13 cellular contexts compared by ENCODE assay signal in genomic region chr3:34256791-34257190, GRCh38.
A peak's percentile ranks its signal among the peaks of the same experiment; 100 is the strongest.
DNase-seq lines count a peak whose midpoint lies in the region; ATAC-seq and TF ChIP-seq lines count a peak whose summit lies in the region.
"Had no signal": no experiment of that assay in that cellular context is flagged by ENCODE, and none has a peak within 500 bp of the region (broad histone marks: within the 10 kb centered on the region; RNA-seq: fewer than 3 reads in every experiment).

No MANE protein-coding gene starts in this region.

- H3K4me1 ChIP-seq in neural progenitor cell (peaks cover 30% of the 10 kb centered on the region), aorta (ENCODE audit: control insufficient read depth in 1 of 2, insufficient read depth in 2 of 2, low read length in 2 of 2) (peaks cover 10 to 17% of the 10 kb centered on the region in 2 donors), heart right ventricle (peaks cover 0 to 11% (median 0%) of the 10 kb centered on the region in 9 donors)
- H3K4me1 ChIP-seq: HAP-1 had no signal

- H3K27ac ChIP-seq in neural progenitor cell: no peak overlapping the region
- peak overlapping the region; percentile 38 to 67 for H3K27ac ChIP-seq in aorta (ENCODE audit: low read depth in 1 of 2, low read length in 2 of 2)
- no peak overlapping the region for H3K27ac ChIP-seq in heart right ventricle

- H3K4me2 ChIP-seq in neural progenitor cell: no peak overlapping the region

- TF ChIP-seq CTCF in brain (conservative IDR thresholded peaks at IDR 0.05) (no peak), neural progenitor cell (IDR thresholded peaks at IDR 0.05) (no peak), heart right ventricle (IDR thresholded peaks at IDR 0.05) (no peak)

- H3K27me3 Mint-ChIP-seq in brain (no peaks in the 10 kb centered on the region), neural progenitor cell (ENCODE audit: insufficient read depth, low read depth) (peaks cover 7% of the 10 kb centered on the region)
- H3K27me3 Mint-ChIP-seq: B cell; CD4-positive, alpha-beta T cell had no signal

- H3K79me2 ChIP-seq in neural progenitor cell (ENCODE audit: low read depth): no peaks in the 10 kb centered on the region

- H3K36me3 Mint-ChIP-seq in brain (no peaks in the 10 kb centered on the region), neural progenitor cell (no peaks in the 10 kb centered on the region)

- no peaks in the 10 kb centered on the region for H3K27me3 ChIP-seq in neural progenitor cell
- H3K27me3 ChIP-seq in aorta (ENCODE audit: control insufficient read depth in 1 of 2, insufficient read depth in 2 of 2, low read length in 1 of 2): no peaks in the 10 kb centered on the region
- H3K27me3 ChIP-seq in heart right ventricle: no peaks in the 10 kb centered on the region

- no peaks in the 10 kb centered on the region for H4K20me1 ChIP-seq in neural progenitor cell (ENCODE audit: low read depth)

- H2AFZ ChIP-seq in neural progenitor cell (replicated peaks): no peak overlapping the region

- DNase-seq in ELF-1 (ENCODE audit: low read depth, low spot score): peak; percentile 38
- peak; percentile 52 for DNase-seq in neural progenitor cell (ENCODE audit: low spot score)
- no peak for DNase-seq in aorta
- DNase-seq in heart right ventricle: no peak
- no peak for DNase-seq in stimulated activated CD4-positive, alpha-beta T cell treated with anti-CD3 and anti-CD28 coated beads, Interleukin-4, amount 100 ng/mL, for 1 hour
- no peak for DNase-seq in effector CD8-positive, alpha-beta T cell (lab: John Stamatoyannopoulos, UW)
- DNase-seq: C1 segment of cervical spinal cord; Calu3; CD4-positive, alpha-beta T cell had no signal

- WGBS in aorta, 2 donors: 69 to 71% methylated on average over 2 of the region's 2 CpGs
- 71 to 83% methylated on average over 2 of the region's 2 CpGs for WGBS in heart right ventricle, 2 donors

- no peak overlapping the region for H3K4me3 ChIP-seq in neural progenitor cell
- no peak overlapping the region for H3K4me3 ChIP-seq in aorta (ENCODE audit: low read length in 2 of 2)
- no peak overlapping the region for H3K4me3 ChIP-seq in heart right ventricle
- H3K4me3 ChIP-seq: HAP-1 had no signal

- H3K36me3 ChIP-seq in neural progenitor cell: no peaks in the 10 kb centered on the region
- H3K36me3 ChIP-seq in aorta (ENCODE audit: control insufficient read depth in 1 of 2, insufficient read depth in 2 of 2, low read length in 1 of 2): no peaks in the 10 kb centered on the region
- H3K36me3 ChIP-seq in heart right ventricle: no peaks in the 10 kb centered on the region
- H3K36me3 ChIP-seq: HAP-1 had no signal

- H3K4me3 Mint-ChIP-seq in brain (no peak overlapping the region), neural progenitor cell (peak overlapping the region; percentile 13)
- H3K4me3 Mint-ChIP-seq: B cell; CD4-positive, alpha-beta T cell had no signal

- ATAC-seq in aorta (ENCODE audit: low FRiP score) (no peak), heart right ventricle (no peak)
- ATAC-seq: HepG2 had no signal

- H3K9me3 ChIP-seq in neural progenitor cell (ENCODE audit: low read depth) (no peaks in the 10 kb centered on the region), aorta (ENCODE audit: control insufficient read depth, low read length) (no peaks in the 10 kb centered on the region), heart right ventricle (no peaks in the 10 kb centered on the region)
- H3K9me3 ChIP-seq: HAP-1 had no signal

- intact Hi-C loops in aorta (cut with DNase I) (loop anchor here in 1 of 2 donors (5.0 kb wide), 2 partner anchors 44 to 426 kb away; no protein-coding TSS in a partner anchor), heart right ventricle (cut with DNase I) (no loop called here)

- H3K9ac ChIP-seq in neural progenitor cell: no peak overlapping the region

- no peaks in the 10 kb centered on the region for H3F3A ChIP-seq in neural progenitor cell (ENCODE audit: low read depth)

- H3K4me1 Mint-ChIP-seq in brain (peaks cover 46% of the 10 kb centered on the region), neural progenitor cell (peaks cover 73% of the 10 kb centered on the region)

- H3K9me3 Mint-ChIP-seq in brain (peaks cover 0 to 3% (median 0%) of the 10 kb centered on the region in 5 experiments), neural progenitor cell (peaks cover 3% of the 10 kb centered on the region)
- H3K9me3 Mint-ChIP-seq: CD4-positive, alpha-beta T cell had no signal

- peak overlapping the region in 3 of 5 experiments; percentile 42 to 51 (median 43) for H3K27ac Mint-ChIP-seq in brain
- H3K27ac Mint-ChIP-seq in neural progenitor cell: peak overlapping the region; percentile 98
- H3K27ac Mint-ChIP-seq: B cell; CD4-positive, alpha-beta T cell had no signal

Comparison
In these comparisons a context has a peak if more than half of its experiments do, and no peak if none do; other contexts are left out.
1. DNase-seq: peak in ELF-1 (single experiment) and neural progenitor cell (single experiment); none in aorta (0 of 2), heart right ventricle (0 of 2), stimulated activated CD4-positive, alpha-beta T cell treated with anti-CD3 and anti-CD28 coated beads, Interleukin-4, amount 100 ng/mL, for 1 hour (single experiment) and effector CD8-positive, alpha-beta T cell (single experiment).
2. H3K27ac ChIP-seq: peak in aorta (2 of 2); none in neural progenitor cell (single experiment) and heart right ventricle (0 of 10).